In the genomic region with DNA sequence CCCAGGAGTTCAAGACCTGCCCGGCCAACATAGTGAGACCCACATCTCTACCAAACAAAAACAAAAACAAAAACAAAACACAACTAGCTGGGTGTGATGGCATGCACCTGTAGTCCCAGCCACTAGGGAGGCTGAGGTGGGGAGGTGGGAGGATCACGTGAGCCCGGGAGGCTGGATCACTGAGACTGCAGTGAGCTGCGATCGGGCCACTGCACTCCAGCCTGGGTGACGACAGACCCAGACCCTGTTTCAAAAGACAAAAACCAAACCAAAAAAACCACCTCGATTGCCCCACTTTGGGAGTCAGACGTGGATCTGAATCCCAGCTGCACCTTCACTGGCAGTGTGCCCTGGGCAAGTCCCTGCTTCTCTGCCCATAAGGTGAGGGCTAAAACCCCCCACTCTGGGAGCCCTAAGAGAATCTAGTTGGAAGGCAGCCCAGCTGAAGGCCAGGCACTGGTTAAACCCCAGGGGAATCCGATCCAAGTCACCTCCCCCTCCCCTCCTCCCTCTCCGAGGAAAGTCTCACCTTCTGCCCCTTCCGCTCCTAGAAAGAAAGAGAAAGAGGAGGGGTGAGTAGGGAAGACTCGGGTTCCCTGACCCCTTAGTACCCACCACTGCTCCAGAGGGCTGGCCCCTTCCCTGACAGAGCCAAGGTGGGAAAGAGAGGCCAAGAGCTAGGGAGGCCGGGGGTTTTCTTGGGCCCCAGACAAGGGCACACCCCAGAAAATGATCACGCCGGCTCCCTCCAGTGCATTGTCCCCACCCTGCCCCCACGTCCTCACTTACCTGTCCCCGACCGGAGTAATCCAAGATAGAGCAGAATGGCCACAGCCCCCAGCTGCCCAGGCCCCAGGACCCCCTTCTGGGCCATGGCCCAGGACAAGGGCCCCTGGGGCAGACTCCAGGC, we compare ENCODE assay signal across 11 cellular contexts. TPM values are rescaled to one million over a fixed set of nuclear protein-coding genes. Genes with fewer than 3 reads are reported as not detected.
A peak's percentile ranks its signal among the peaks of the same experiment; 100 is the strongest.
DNase-seq lines count a peak whose midpoint lies in the region; ATAC-seq, FAIRE-seq and TF ChIP-seq lines count a peak whose summit lies in the region.
"Had no signal": no experiment of that assay in that cellular context is flagged by ENCODE, and none has a peak within 500 bp of the region (broad histone marks: within the 10 kb centered on the region; RNA-seq: fewer than 3 reads in every experiment).

No MANE protein-coding gene starts in this region.

- peak overlapping the region; percentile 13 to 21 for H3K9ac ChIP-seq in liver (ENCODE audit: low read depth in 1 of 2, low read length in 2 of 2)

- H3K27ac Mint-ChIP-seq in WTC11: peak overlapping the region; percentile 98

- H3K27ac ChIP-seq in A549: no peak overlapping the region
- peak overlapping the region; percentile 53 to 74 for H3K27ac ChIP-seq in liver (ENCODE audit: low read depth in 1 of 2, low read length in 2 of 2)
- H3K27ac ChIP-seq in heart left ventricle: no peak overlapping the region
- H3K27ac ChIP-seq: SJSA1 had no signal

- CTCF ChIA-PET in A549 (lab: Yijun Ruan, JAX) (interaction anchor here (0.6 to 1.7 kb wide), 8 partner anchors 8 to 331 kb away, joined by 3 to 6 read pairs (median 4); a partner anchor contains a TSS), WTC11 (lab: Charles Lee) (interaction anchor here (0.8 to 2.9 kb wide), 11 partner anchors 8 to 321 kb away, joined by 3 to 16 read pairs (median 4); a partner anchor contains a TSS)

- TF ChIP-seq POLR2A in A549 (IDR thresholded peaks at IDR 0.05; ENCODE audit: low read length) (no peak), heart left ventricle (IDR thresholded peaks at IDR 0.05) (no peak)

- TF ChIP-seq EP300 in A549 (IDR thresholded peaks at IDR 0.05): no peak

- FAIRE-seq in A549 (lab: Jason Lieb, UNC): no peak
- FAIRE-seq in frontal cortex (lab: Jason Lieb, UNC): no peak

- ATAC-seq in A549 (no peak), WTC11 (peak; percentile 56), HG02571 (IDR thresholded peaks at IDR 0.05; ENCODE audit: unreplicated experiment) (no peak), heart left ventricle (no peak)
- ATAC-seq: activated T-cell treated with anti-CD3 and anti-CD28 coated beads, Interleukin-2, amount 50 U/mL, for 4 hours had no signal

- DNase-seq in A549 (ENCODE audit: low read depth in 1 of 2, low spot score in 1 of 2): no peak
- no peak for DNase-seq in LNCaP clone FGC (ENCODE audit: low read depth)
- peak; percentile 63 for DNase-seq in WTC11 (ENCODE audit: low spot score)
- DNase-seq in EL: no peak
- DNase-seq in frontal cortex (ENCODE audit: low spot score in 2 of 2): no peak
- DNase-seq in heart left ventricle: no peak
- DNase-seq: activated T-cell treated with anti-CD3 and anti-CD28 coated beads, Interleukin-2, amount 50 U/mL, for 4 hours had no signal

- intact Hi-C loops in heart left ventricle (cut with DNase I): no loop called here

- H3K27me3 ChIP-seq in liver (ENCODE audit: control insufficient read depth in 4 of 4, insufficient read depth in 4 of 4, low read length in 3 of 4) (no peaks in the 10 kb centered on the region), heart left ventricle (no peaks in the 10 kb centered on the region)
- H3K27me3 ChIP-seq: SJSA1 had no signal

- H3K4me2 ChIP-seq in A549: 0 out of 3 replicates have a peak overlapping the region, but pooled peaks have one; percentile 11

- POLR2A ChIA-PET in A549 (lab: Yijun Ruan, JAX): interaction anchor here (2.9 kb wide), 1 partner anchor 17 kb away, joined by 10 read pairs; a partner anchor contains a TSS
- POLR2A ChIA-PET in WTC11 (lab: Charles Lee): interaction anchor here (0.6 to 2.4 kb wide), 10 partner anchors 9 to 319 kb away, joined by 3 to 26 read pairs (median 4); a partner anchor contains a TSS

- H3K9me3 ChIP-seq in A549 (no peaks in the 10 kb centered on the region), liver (ENCODE audit: control insufficient read depth in 4 of 4, low read length in 3 of 4) (no peaks in the 10 kb centered on the region), heart left ventricle (no peaks in the 10 kb centered on the region)
- H3K9me3 ChIP-seq: SJSA1 had no signal

- 76% methylated on average over 17 of the region's 18 CpGs for WGBS in A549 (ENCODE audit: missing lambda C conversion rate)
- WGBS in liver: 27% methylated on average over 18 of the region's 18 CpGs
- WGBS in heart left ventricle, 4 donors: 25 to 37% (median 32%) methylated on average over 18 of the region's 18 CpGs

- H3K4me3 Mint-ChIP-seq in WTC11: peak overlapping the region; percentile 87
- H3K4me3 Mint-ChIP-seq: activated T-cell treated with anti-CD3 and anti-CD28 coated beads, Interleukin-2, amount 50 U/mL, for 4 hours had no signal

- peaks cover 8 to 22% (median 11%) of the 10 kb centered on the region in 4 donors for H3K36me3 ChIP-seq in liver (ENCODE audit: control insufficient read depth in 4 of 4, insufficient read depth in 3 of 4, low read depth in 1 of 4, low read length in 3 of 4)
- peaks cover 4 to 31% (median 26%) of the 10 kb centered on the region in 9 donors for H3K36me3 ChIP-seq in heart left ventricle

- peaks cover 31% of the 10 kb centered on the region for H3K4me1 ChIP-seq in A549
- H3K4me1 ChIP-seq in liver (ENCODE audit: control insufficient read depth in 4 of 4, insufficient read depth in 4 of 4, low read length in 3 of 4): peaks cover 0 to 18% (median 5%) of the 10 kb centered on the region in 4 donors
- H3K4me1 ChIP-seq in heart left ventricle: peaks cover 0 to 43% (median 14%) of the 10 kb centered on the region in 12 donors

- peaks cover 67% of the 10 kb centered on the region for H3K4me1 Mint-ChIP-seq in WTC11

- peaks cover 27% of the 10 kb centered on the region for H3K36me3 Mint-ChIP-seq in WTC11

- TF ChIP-seq RAD21 in A549 (conservative IDR thresholded peaks at IDR 0.05 in 1 of 2, IDR thresholded peaks at IDR 0.05 in 1 of 2): no peak
- no peak for TF ChIP-seq RAD21 in liver (IDR thresholded peaks at IDR 0.05)

- H3K4me3 ChIP-seq in A549 (no peak overlapping the region), LNCaP clone FGC (ENCODE audit: low read depth, low read length) (peak overlapping the region; percentile 92), liver (ENCODE audit: low read depth in 1 of 3, low read length in 3 of 3) (peak overlapping the region; percentile 37 to 62 (median 42)), heart left ventricle (no peak overlapping the region)
- H3K4me3 ChIP-seq: SJSA1 had no signal

- no peaks in the 10 kb centered on the region for H3K9me3 Mint-ChIP-seq in WTC11
- H3K9me3 Mint-ChIP-seq: activated T-cell treated with anti-CD3 and anti-CD28 coated beads, Interleukin-2, amount 50 U/mL, for 4 hours had no signal

- TF ChIP-seq CTCF in A549 (IDR thresholded peaks at IDR 0.05): no peak
- TF ChIP-seq CTCF in LNCaP clone FGC (IDR thresholded peaks at IDR 0.05; ENCODE audit: control insufficient read depth, extremely low read depth, insufficient read depth): no peak
- no peak for TF ChIP-seq CTCF in WTC11 (IDR thresholded peaks at IDR 0.05)
- TF ChIP-seq CTCF in liver (IDR thresholded peaks at IDR 0.05; ENCODE audit: low read depth, low read length, missing input control): no peak
- no peak for TF ChIP-seq CTCF in heart left ventricle (IDR thresholded peaks at IDR 0.05)

- H3K27me3 Mint-ChIP-seq in WTC11 (ENCODE audit: low read depth): no peaks in the 10 kb centered on the region

RNA-seq across cellular contexts. Expression of a gene that starts 0.6 kb away (rescaled TPM):
- polyA plus RNA-seq in A549 (2011; rRNA removed): 0.04 and 0.08 TPM in 2 replicates
- 0.04 and 0.09 TPM in 2 replicates for polyA plus RNA-seq in A549 (2012; cell fraction: cytosol; rRNA removed)
- 0.29 and 0.39 TPM in 2 replicates for polyA plus RNA-seq in A549 (2012; cell fraction: nucleus; rRNA removed)
- polyA plus RNA-seq in A549 (2017; fragmentation: RNase III; extraction: RNeasy Plus Mini Kit Qiagen cat#74134 plus additional on column Dnase treatment): 0.09 to 0.21 TPM (median 0.15 TPM) in 3 replicates
- 0.39 TPM in 1 of 2 replicates, not detected in the other for polyA minus RNA-seq in A549 (2011; rRNA and poly(A)+ RNA removed)
- 78.8 to 127 TPM (median 127 TPM) in 3 replicates for total RNA-seq in WTC11 (2021)
- total RNA-seq in liver: 1 to 10 TPM; 1.1 to 8.3 TPM
- polyA plus RNA-seq in liver: 10 to 100 TPM in 1 of 2 donors, 1 to 10 TPM in 1; 8.5 to 50.1 TPM
- total RNA-seq in frontal cortex: not detected
- under 1 TPM in 4 of 9 donors, not detected in 5; 0.17 to 0.44 (median 0.39) TPM for total RNA-seq in heart left ventricle
- polyA plus RNA-seq in heart left ventricle: under 1 TPM; 0.17 to 0.23 TPM
- total RNA-seq: pulmonary artery endothelial cell, SJSA1 had no signal

RNA-seq across cellular contexts. Expression of a gene that starts 15.0 kb away (rescaled TPM):
- polyA plus RNA-seq in A549 (2011; rRNA removed) (0.41 TPM in 1 of 2 replicates, not detected in the other), A549 (2017; fragmentation: RNase III; extraction: RNeasy Plus Mini Kit Qiagen cat#74134 plus additional on column Dnase treatment) (0.55 to 0.75 TPM (median 0.55 TPM) in 3 replicates), liver (1 to 10 TPM in 1 of 2 donors, under 1 TPM in 1; 0.74 to 2.1 TPM), heart left ventricle (1 to 10 TPM; 1.0 to 2.6 TPM)
- 0.32 and 0.88 TPM in 2 replicates for polyA plus RNA-seq in A549 (2012; cell fraction: cytosol; rRNA removed)
- polyA plus RNA-seq in A549 (2012; cell fraction: nucleus; rRNA removed): 0.53 and 1.2 TPM in 2 replicates
- 0.73 TPM in 1 of 2 replicates, not detected in the other for polyA minus RNA-seq in A549 (2011; rRNA and poly(A)+ RNA removed)
- total RNA-seq in WTC11 (2021) (0.48 to 1.5 TPM (median 1.3 TPM) in 3 replicates), liver (under 1 TPM; 0.09 to 0.50 TPM), frontal cortex (1.6 TPM), heart left ventricle (1 to 10 TPM in 7 of 9 donors, under 1 TPM in 2; 0.35 to 5.1 (median 1.2) TPM)

RNA-seq across cellular contexts. Expression of a gene that starts 17.4 kb away (rescaled TPM):
- polyA plus RNA-seq in A549 (2011; rRNA removed): 42.2 and 52.9 TPM in 2 replicates
- polyA plus RNA-seq in A549 (2012; cell fraction: cytosol; rRNA removed): 58.0 and 67.6 TPM in 2 replicates
- polyA plus RNA-seq in A549 (2012; cell fraction: nucleus; rRNA removed): 84.5 and 85.6 TPM in 2 replicates
- polyA plus RNA-seq in A549 (2017; fragmentation: RNase III; extraction: RNeasy Plus Mini Kit Qiagen cat#74134 plus additional on column Dnase treatment): 34.0 to 38.3 TPM (median 34.4 TPM) in 3 replicates
- polyA minus RNA-seq in A549 (2011; rRNA and poly(A)+ RNA removed): 32.8 and 35.2 TPM in 2 replicates
- 65.7 to 70.8 TPM (median 69.8 TPM) in 3 replicates for total RNA-seq in WTC11 (2021)
- 10 to 100 TPM; 20.9 to 37.4 TPM for total RNA-seq in liver
- polyA plus RNA-seq in liver: 10 to 100 TPM; 15.9 to 18.3 TPM
- total RNA-seq in frontal cortex: 47.7 TPM
- total RNA-seq in heart left ventricle: 10 to 100 TPM; 52.8 to 79.8 (median 64.7) TPM
- 10 to 100 TPM; 56.7 to 83.2 TPM for polyA plus RNA-seq in heart left ventricle

RNA-seq across cellular contexts. Expression of a gene that starts 26.7 kb away (rescaled TPM):
- polyA plus RNA-seq in A549 (2011; rRNA removed) (20.7 and 22.1 TPM in 2 replicates), A549 (2017; fragmentation: RNase III; extraction: RNeasy Plus Mini Kit Qiagen cat#74134 plus additional on column Dnase treatment) (35.1 to 36.7 TPM (median 36.4 TPM) in 3 replicates), liver (10 to 100 TPM; 40.2 to 41.6 TPM), heart left ventricle (10 to 100 TPM; 42.6 to 57.4 TPM)
- 53.4 and 69.4 TPM in 2 replicates for polyA plus RNA-seq in A549 (2012; cell fraction: cytosol; rRNA removed)
- 51.4 and 63.1 TPM in 2 replicates for polyA plus RNA-seq in A549 (2012; cell fraction: nucleus; rRNA removed)
- polyA minus RNA-seq in A549 (2011; rRNA and poly(A)+ RNA removed): 30.7 and 34.5 TPM in 2 replicates
- total RNA-seq in WTC11 (2021) (58.3 to 71.3 TPM (median 69.3 TPM) in 3 replicates), liver (10 to 100 TPM; 10.0 to 29.5 TPM), frontal cortex (11.4 TPM), heart left ventricle (100 to 1,000 TPM in 2 of 9 donors, 10 to 100 TPM in 7; 61.9 to 134 (median 70.0) TPM)

RNA-seq across cellular contexts. Expression of a gene that starts 40.3 kb away (rescaled TPM):
- polyA plus RNA-seq in A549 (2011; rRNA removed): 101 and 136 TPM in 2 replicates
- 235 and 275 TPM in 2 replicates for polyA plus RNA-seq in A549 (2012; cell fraction: cytosol; rRNA removed)
- 192 and 243 TPM in 2 replicates for polyA plus RNA-seq in A549 (2012; cell fraction: nucleus; rRNA removed)
- 83.6 to 97.6 TPM (median 94.2 TPM) in 3 replicates for polyA plus RNA-seq in A549 (2017; fragmentation: RNase III; extraction: RNeasy Plus Mini Kit Qiagen cat#74134 plus additional on column Dnase treatment)
- 122 and 139 TPM in 2 replicates for polyA minus RNA-seq in A549 (2011; rRNA and poly(A)+ RNA removed)
- 85.7 to 114 TPM (median 110 TPM) in 3 replicates for total RNA-seq in WTC11 (2021)
- 100 to 1,000 TPM in 1 of 2 donors, 10 to 100 TPM in 1; 29.9 to 166 TPM for total RNA-seq in liver
- polyA plus RNA-seq in liver: 100 to 1,000 TPM; 360 to 519 TPM
- total RNA-seq in frontal cortex: 35.9 TPM
- 10 to 100 TPM; 25.9 to 63.1 (median 42.0) TPM for total RNA-seq in heart left ventricle
- 100 to 1,000 TPM in 1 of 2 donors, 10 to 100 TPM in 1; 40.2 to 134 TPM for polyA plus RNA-seq in heart left ventricle

Comparison
In these comparisons a context has a peak if more than half of its experiments do, and no peak if none do; other contexts are left out.
1. H3K27ac ChIP-seq: peak in liver (2 of 2); none in A549 (0 of 2) and heart left ventricle (0 of 12).
2. H3K4me3 ChIP-seq: peak in LNCaP clone FGC (single experiment) and liver (3 of 3); none in A549 (single experiment) and heart left ventricle (0 of 12).